In genomic region chr16:65323655-65324237, GRCh38 we compare ENCODE assay signal across 17 cellular contexts.
DNase-seq lines count a peak whose midpoint lies in the region; ATAC-seq lines count a peak whose summit lies in the region.
"Had no signal": no experiment of that assay in that cellular context is flagged by ENCODE, and none has a peak within 500 bp of the region (broad histone marks: within the 10 kb centered on the region; RNA-seq: fewer than 3 reads in every experiment).

No MANE protein-coding gene starts in this region.

- no peaks in the 10 kb centered on the region for H3K27me3 Mint-ChIP-seq in activated CD8-positive, alpha-beta T cell treated with anti-CD3 and anti-CD28 coated beads, Interleukin-2, amount 10 ng/mL, durations not matched to agents 7 days and 5 days (ENCODE audit: low read depth)
- H3K27me3 Mint-ChIP-seq: CD8-positive, alpha-beta memory T cell; IgD-negative memory B cell had no signal

- H3K9me3 Mint-ChIP-seq in activated CD8-positive, alpha-beta T cell treated with anti-CD3 and anti-CD28 coated beads, Interleukin-2, amount 10 ng/mL, durations not matched to agents 7 days and 5 days (ENCODE audit: insufficient read depth), result no peaks in the 10 kb centered on the region

- peak; percentile 42 for ATAC-seq in activated CD8-positive, alpha-beta T cell treated with anti-CD3 and anti-CD28 coated beads, Interleukin-2, amount 10 ng/mL, durations not matched to agents 7 days and 5 days
- ATAC-seq in GM18858 (IDR thresholded peaks at IDR 0.05; ENCODE audit: unreplicated experiment), result no peak
- ATAC-seq in GM21619 (IDR thresholded peaks at IDR 0.05; ENCODE audit: unreplicated experiment), result no peak
- ATAC-seq: Panc1 had no signal

- POLR2A ChIA-PET in activated CD8-positive, alpha-beta T cell treated with anti-CD3 and anti-CD28 coated beads, Interleukin-2, amount 10 ng/mL, durations not matched to agents 7 days and 5 days (lab: Charles Lee), result no interaction called here

- CTCF ChIA-PET in activated CD8-positive, alpha-beta T cell treated with anti-CD3 and anti-CD28 coated beads, Interleukin-2, amount 10 ng/mL, durations not matched to agents 7 days and 5 days (lab: Charles Lee), result no interaction called here

- no peak overlapping the region for H3K27ac Mint-ChIP-seq in activated CD8-positive, alpha-beta T cell treated with anti-CD3 and anti-CD28 coated beads, Interleukin-2, amount 10 ng/mL, durations not matched to agents 7 days and 5 days
- H3K27ac Mint-ChIP-seq: CD8-positive, alpha-beta memory T cell; IgD-negative memory B cell had no signal

- no peak overlapping the region for H3K4me3 Mint-ChIP-seq in activated CD8-positive, alpha-beta T cell treated with anti-CD3 and anti-CD28 coated beads, Interleukin-2, amount 10 ng/mL, durations not matched to agents 7 days and 5 days
- H3K4me3 Mint-ChIP-seq: CD8-positive, alpha-beta memory T cell; IgD-negative memory B cell had no signal

- H3K4me1 Mint-ChIP-seq in activated CD8-positive, alpha-beta T cell treated with anti-CD3 and anti-CD28 coated beads, Interleukin-2, amount 10 ng/mL, durations not matched to agents 7 days and 5 days (ENCODE audit: low read depth), result no peaks in the 10 kb centered on the region
- H3K4me1 Mint-ChIP-seq: CD8-positive, alpha-beta memory T cell; IgD-negative memory B cell had no signal

- no peaks in the 10 kb centered on the region for H3K36me3 Mint-ChIP-seq in activated CD8-positive, alpha-beta T cell treated with anti-CD3 and anti-CD28 coated beads, Interleukin-2, amount 10 ng/mL, durations not matched to agents 7 days and 5 days (ENCODE audit: low read depth)
- H3K36me3 Mint-ChIP-seq: CD8-positive, alpha-beta memory T cell; IgD-negative memory B cell had no signal

- in situ Hi-C loops in KBM-7 (cut with MboI; ENCODE audit: low pct_unique_long_range_greater_than_20kb, low sequenced_read_pairs), result no loop called here

- DNase-seq in NOMO-1 (lab: John Stamatoyannopoulos, UW; ENCODE audit: unreplicated experiment in 2 of 2) (peak; percentile 16 to 67), NOMO-1 treated with dmso at 0.1 percent for 144 hours (lab: John Stamatoyannopoulos, UW; ENCODE audit: unreplicated experiment) (no peak), KBM-7 (peak; percentile 37), NOMO-1 treated with DMSO at 0.1 percent for 48 hours (lab: John Stamatoyannopoulos, UW; ENCODE audit: unreplicated experiment) (peak; percentile 72)
- DNase-seq in activated CD8-positive, alpha-beta T cell treated with anti-CD3 and anti-CD28 coated beads, Interleukin-2, amount 10 ng/mL, durations not matched to agents 7 days and 5 days, result no peak
- DNase-seq in effector CD8-positive, alpha-beta T cell (lab: John Stamatoyannopoulos, UW), result no peak
- DNase-seq: Calu3; CD8-positive, alpha-beta memory T cell; DMS153; H7; NCI-H1105 treated with DMSO at 0.1 percent for 48 hours; NCI-H2081 treated with DMSO at 0.1 percent for 48 hours; SIG-M5 had no signal

Comparison
In these comparisons a context has a peak if more than half of its experiments do, and no peak if none do; other contexts are left out.
1. DNase-seq: peak in NOMO-1 (2 of 2), KBM-7 (single experiment) and NOMO-1 treated with DMSO at 0.1 percent for 48 hours (single experiment); none in NOMO-1 treated with dmso at 0.1 percent for 144 hours (single experiment), activated CD8-positive, alpha-beta T cell treated with anti-CD3 and anti-CD28 coated beads, Interleukin-2, amount 10 ng/mL, durations not matched to agents 7 days and 5 days (single experiment) and effector CD8-positive, alpha-beta T cell (single experiment).